ENCODE assay signal across 8 cellular contexts in the genomic region with DNA sequence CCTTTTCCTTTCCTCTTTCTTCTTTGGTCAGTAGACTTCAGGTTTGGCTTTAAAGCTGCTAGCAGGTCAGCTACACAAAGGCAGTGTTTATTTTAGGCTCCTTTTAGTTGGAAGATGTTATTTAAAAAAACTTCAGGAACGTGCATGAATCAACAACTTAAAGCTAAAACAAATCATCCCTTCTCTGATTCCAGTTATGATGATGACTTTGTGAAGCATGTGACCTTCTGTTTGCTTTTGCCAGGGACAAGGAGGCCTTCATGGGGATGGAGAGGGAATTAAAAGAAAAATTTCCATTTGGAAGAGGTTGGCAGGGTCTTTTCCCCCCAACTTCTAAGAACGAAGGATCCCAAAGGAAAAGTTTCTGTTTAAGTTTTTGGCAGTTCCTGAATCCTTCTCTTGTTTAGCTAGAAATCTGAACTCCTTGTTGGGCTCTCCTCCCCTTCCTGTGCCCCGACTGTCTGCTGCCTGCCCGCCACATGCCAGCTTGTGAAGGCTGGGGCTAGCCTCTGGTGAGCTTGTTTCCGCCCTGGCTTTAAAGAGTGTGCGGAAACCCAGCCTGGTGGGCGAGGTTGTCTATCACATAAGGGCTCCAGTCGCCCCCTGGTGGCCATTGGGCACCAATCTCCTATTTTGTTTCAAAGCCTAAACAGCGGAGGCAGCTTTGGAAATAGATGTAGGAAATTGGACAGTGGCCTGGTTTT. TPM values are rescaled to one million over a fixed set of nuclear protein-coding genes. Genes with fewer than 3 reads are reported as not detected.
DNase-seq lines count a peak whose midpoint lies in the region; ATAC-seq and TF ChIP-seq lines count a peak whose summit lies in the region.

No MANE protein-coding gene starts in this region.

- peak overlapping the region; percentile 48 for H3K4me3 Mint-ChIP-seq in CD8-positive, alpha-beta T cell

- H3K27ac Mint-ChIP-seq in CD8-positive, alpha-beta T cell: peak overlapping the region; percentile 95

- H3K36me3 ChIP-seq in CD8-positive, alpha-beta T cell (ENCODE audit: insufficient read depth, low read length): peaks cover 22% of the 10 kb centered on the region
- H3K36me3 ChIP-seq in HAP-1 (replicated peaks): peaks cover 73% of the 10 kb centered on the region

- peak overlapping the region; percentile 22 for H3K27ac ChIP-seq in CD8-positive, alpha-beta T cell (ENCODE audit: low read depth, low read length)

- POLR2A ChIA-PET in CD8-positive, alpha-beta T cell (lab: Charles Lee): interaction anchor here (0.8 to 3.9 kb wide), 12 partner anchors 9 to 177 kb away, joined by 3 to 47 read pairs (median 4); a partner anchor contains a TSS

- H3K4me3 ChIP-seq in CD8-positive, alpha-beta T cell (ENCODE audit: low read depth, low read length): no peak overlapping the region
- no peak overlapping the region for H3K4me3 ChIP-seq in HAP-1

- in situ Hi-C loops in HAP-1 (cut with MboI; ENCODE audit: low sequenced_read_pairs): loop anchor here (5.0 to 10.0 kb wide), 2 partner anchors 57 to 150 kb away; no protein-coding TSS in a partner anchor

- CTCF ChIA-PET in CD8-positive, alpha-beta T cell (lab: Charles Lee): interaction anchor here (0.5 to 7.1 kb wide), 57 partner anchors 10 to 768 kb away, joined by 3 to 139 read pairs (median 5); a partner anchor contains a TSS

- intact Hi-C loops in CD8-positive, alpha-beta T cell (cut with DNase I, micrococcal nuclease): loop anchor here (1.0 to 10.0 kb wide), 7 partner anchors 9 to 340 kb away; a partner anchor contains a TSS

- H3K4me1 Mint-ChIP-seq in CD8-positive, alpha-beta T cell (ENCODE audit: low read depth): peaks cover 75% of the 10 kb centered on the region

- TF ChIP-seq CTCF in CD8-positive, alpha-beta T cell (IDR thresholded peaks at IDR 0.05): peak; percentile 88

- no peaks in the 10 kb centered on the region for H3K9me3 Mint-ChIP-seq in CD8-positive, alpha-beta T cell

- peaks cover 78% of the 10 kb centered on the region for H3K4me1 ChIP-seq in CD8-positive, alpha-beta T cell (ENCODE audit: insufficient read depth, low read length)
- no peaks in the 10 kb centered on the region for H3K4me1 ChIP-seq in HAP-1

- no peaks in the 10 kb centered on the region for H3K27me3 Mint-ChIP-seq in CD8-positive, alpha-beta T cell (ENCODE audit: low read depth)

- peaks cover 79% of the 10 kb centered on the region for H3K36me3 Mint-ChIP-seq in CD8-positive, alpha-beta T cell

- peak; percentile 94 for ATAC-seq in CD8-positive, alpha-beta T cell
- peak; percentile 82 for ATAC-seq in left lobe of liver

- H3K27me3 ChIP-seq in CD8-positive, alpha-beta T cell (ENCODE audit: insufficient read depth, low read length): no peaks in the 10 kb centered on the region
- H3K27me3 ChIP-seq in HAP-1 (ENCODE audit: low read depth): no peaks in the 10 kb centered on the region

- H3K9me3 ChIP-seq in CD8-positive, alpha-beta T cell (ENCODE audit: low read length): no peaks in the 10 kb centered on the region
- H3K9me3 ChIP-seq in HAP-1: no peaks in the 10 kb centered on the region

- DNase-seq in CD8-positive, alpha-beta T cell: peak; percentile 78 to 95 (median 92)
- DNase-seq in HAP-1 (ENCODE audit: low spot score in 2 of 2) (peak; percentile 69 to 88), NCI-H446 treated with DMSO at 0.1 percent for 48 hours (lab: John Stamatoyannopoulos, UW) (peak; percentile 23), cerebellum (ENCODE audit: low spot score) (peak; percentile 72), left lobe of liver (ENCODE audit: low spot score) (peak; percentile 76), HPDE6-E6E7 (ENCODE audit: extremely low spot score) (no peak)
- DNase-seq in activated CD4-positive, alpha-beta T cell treated with anti-CD3 and anti-CD28 coated beads for 4 hours: peak; percentile 93 to 95
- DNase-seq in stimulated activated CD4-positive, alpha-beta T cell treated with anti-CD3 and anti-CD28 coated beads, Interleukin-4, amount 100 ng/mL, for 48 hours (ENCODE audit: low read depth in 2 of 2): peak; percentile 91 to 93

RNA-seq across cellular contexts. Expression of a gene that starts 9.5 kb away (rescaled TPM):
- 10 to 100 TPM; 51.1 to 58.4 TPM for total RNA-seq in CD8-positive, alpha-beta T cell
- 39.7 TPM for total RNA-seq in cerebellum
- total RNA-seq in left lobe of liver: 4.4 TPM

RNA-seq across cellular contexts. Expression of a gene that starts 13.9 kb away (rescaled TPM):
- not detected for total RNA-seq in CD8-positive, alpha-beta T cell
- not detected for total RNA-seq in cerebellum
- not detected for total RNA-seq in left lobe of liver
